24 cellular contexts compared by ENCODE assay signal in the genomic region with DNA sequence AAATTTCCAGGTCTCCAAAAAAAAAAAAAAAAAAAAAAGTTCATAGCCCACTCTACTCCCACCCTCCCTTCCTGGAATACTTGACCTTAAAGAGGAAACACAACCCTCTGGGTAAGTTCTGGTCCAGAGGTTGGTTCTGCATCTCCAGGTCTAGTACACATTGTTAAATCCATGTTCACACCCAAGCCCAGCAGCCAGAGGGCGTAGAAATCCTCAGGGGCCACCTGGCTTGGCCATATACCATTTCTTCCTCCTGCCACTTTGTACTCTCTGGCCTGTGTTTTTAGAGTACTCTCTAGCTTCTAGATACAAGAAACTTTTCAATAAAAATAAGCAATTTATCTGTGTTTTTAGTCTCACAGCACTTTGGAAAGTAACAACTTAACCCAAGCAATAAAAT.
"Had no signal": no experiment of that assay in that cellular context is flagged by ENCODE, and none has a peak within 500 bp of the region (broad histone marks: within the 10 kb centered on the region; RNA-seq: fewer than 3 reads in every experiment).

No MANE protein-coding gene starts in this region.

- H3K4me3 ChIP-seq: ascending aorta, body of pancreas, PC-9 had no signal

- H3K9me3 ChIP-seq: ascending aorta, body of pancreas had no signal

- H3K27me3 ChIP-seq: ascending aorta, body of pancreas had no signal

- H3K27ac ChIP-seq: ascending aorta, body of pancreas, PC-9 had no signal

- FAIRE-seq: bronchial epithelial cell had no signal

- H2AFZ ChIP-seq: PC-9 had no signal

- H3K4me1 ChIP-seq: ascending aorta, body of pancreas had no signal

- ATAC-seq: activated naive CD4-positive, alpha-beta T cell treated with anti-CD3 and anti-CD28 coated beads, Interleukin-2, amount 50 U/mL, for 72 hours; activated naive CD8-positive, alpha-beta T cell treated with anti-CD3 and anti-CD28 coated beads, Interleukin-2, amount 50 U/mL, for 24 hours; body of pancreas had no signal

- DNase-seq: activated B cell treated with CpG ODN at 0.5 μM for 24 hours; activated CD4-positive, alpha-beta memory T cell treated with anti-CD3 and anti-CD28 coated beads for 36 hours; activated CD4-positive, alpha-beta T cell treated with anti-CD3 and anti-CD28 coated beads for 1 hour; activated CD4-positive, alpha-beta T cell treated with anti-CD3 and anti-CD28 coated beads, Interleukin-2, amount 10 ng/mL, durations not matched to agents 7 days and 5 days; activated naive CD8-positive, alpha-beta T cell treated with anti-CD3 and anti-CD28 coated beads, Interleukin-2, amount 50 U/mL, for 24 hours; activated T-cell treated with anti-CD3 and anti-CD28 coated beads for 4 hours; amniotic stem cell; body of pancreas; central memory CD4-positive, alpha-beta T cell; Kasumi-1; KBM-7; NCI-H1048; NCI-H146; NCI-H2029; NCI-H2107; NCI-H2171 treated with DMSO at 0.1 percent for 48 hours; NCI-H226; NCI-H774; NK-92 treated with Interleukin-12 subunit alpha and Interleukin-12 subunit beta, amount 100 ng/mL, for 24 hours; PC-9; SHP77 treated with DMSO at 0.1 percent for 48 hours had no signal

- H3K4me2 ChIP-seq: PC-9 had no signal
